Comparison of ENCODE assay signal across 24 cellular contexts in genomic region chr11:5593146-5593545, GRCh38. TPM values are rescaled to one million over a fixed set of nuclear protein-coding genes. Genes with fewer than 3 reads are reported as not detected.
"Had no signal": no experiment of that assay in that cellular context is flagged by ENCODE, and none has a peak within 500 bp of the region (broad histone marks: within the 10 kb centered on the region; RNA-seq: fewer than 3 reads in every experiment).

No MANE protein-coding gene starts in this region.

- H3K9me3 ChIP-seq: colonic mucosa, esophagus squamous epithelium, gastrocnemius medialis, heart right ventricle, psoas muscle, right lobe of liver, stomach, thoracic aorta had no signal

- H3K27me3 Mint-ChIP-seq: type B pancreatic cell had no signal

- H3K4me1 ChIP-seq: colonic mucosa, gastrocnemius medialis, psoas muscle had no signal

- H3K4me3 ChIP-seq: colonic mucosa, esophagus squamous epithelium, gastrocnemius medialis, heart right ventricle, psoas muscle, right lobe of liver, stomach, thoracic aorta had no signal

- H3K27ac Mint-ChIP-seq: natural killer cell treated with Interleukin-12 subunit alpha and Interleukin-12 subunit beta and Interleukin-15 and Interleukin-18, amount 100 ng/mL, for 72 hours; stimulated activated naive B cell treated with anti-CD40 and anti-IgM and Interleukin-4, amounts not matched to agents 10 μg/mL and 1 μg/mL and 100 μg/mL, for 72 hours had no signal

- H3K27ac ChIP-seq: colonic mucosa, esophagus squamous epithelium, gastrocnemius medialis, heart right ventricle, psoas muscle, right lobe of liver, stomach, thoracic aorta had no signal

- H3K27me3 ChIP-seq: colonic mucosa, esophagus squamous epithelium, gastrocnemius medialis, heart right ventricle, right lobe of liver, stomach had no signal

- H3K36me3 ChIP-seq: colonic mucosa, esophagus squamous epithelium, gastrocnemius medialis, heart right ventricle, right lobe of liver, thoracic aorta had no signal

- H3K9me3 Mint-ChIP-seq: natural killer cell treated with Interleukin-12 subunit alpha and Interleukin-12 subunit beta and Interleukin-15 and Interleukin-18, amount 100 ng/mL, for 72 hours; type B pancreatic cell had no signal

- FAIRE-seq: islet of Langerhans, urothelium cell line had no signal

- H3K36me3 Mint-ChIP-seq: natural killer cell treated with Interleukin-12 subunit alpha and Interleukin-12 subunit beta and Interleukin-15 and Interleukin-18, amount 100 ng/mL, for 72 hours; type B pancreatic cell had no signal

- H3K4me3 Mint-ChIP-seq: natural killer cell treated with Interleukin-12 subunit alpha and Interleukin-12 subunit beta and Interleukin-15 and Interleukin-18, amount 100 ng/mL, for 72 hours; stimulated activated naive B cell treated with anti-CD40 and anti-IgM and Interleukin-4, amounts not matched to agents 10 μg/mL and 1 μg/mL and 100 μg/mL, for 72 hours; type B pancreatic cell had no signal

- DNase-seq: colonic mucosa; dermis blood vessel endothelial cell; esophagus squamous epithelium; gastrocnemius medialis; heart right ventricle; hypothalamus; mammary epithelial cell; midbrain; occipital lobe; psoas muscle; retina; right lobe of liver; stimulated activated CD4-positive, alpha-beta T cell treated with anti-CD3 and anti-CD28 coated beads, Interleukin-4, amount 100 ng/mL, for 24 hours; stimulated activated naive B cell treated with anti-CD40 and anti-IgM and Interleukin-4, amounts not matched to agents 10 μg/mL and 1 μg/mL and 100 μg/mL, for 72 hours; stomach; substantia nigra had no signal

RNA-seq across cellular contexts. Expression of gene TRIM6, which starts 3.3 kb away (rescaled TPM):
- polyA plus RNA-seq: mammary epithelial cell had no signal

RNA-seq across cellular contexts. Expression of gene OR52B6, which starts 12.5 kb away (rescaled TPM):
- total RNA-seq: colonic mucosa; dermis blood vessel endothelial cell; epithelial cell of proximal tubule; esophagus squamous epithelium; gastrocnemius medialis; heart right ventricle; left lobe of liver; lower leg skin; mammary epithelial cell; natural killer cell treated with Interleukin-12 subunit alpha and Interleukin-12 subunit beta and Interleukin-15 and Interleukin-18, amount 100 ng/mL, for 72 hours; occipital lobe; psoas muscle; right lobe of liver; stomach; thoracic aorta had no signal
- polyA plus RNA-seq: heart right ventricle, mammary epithelial cell, psoas muscle, stomach had no signal

RNA-seq across cellular contexts. Expression of gene OR52H1, which starts 44.8 kb away (rescaled TPM):
- total RNA-seq: colonic mucosa; dermis blood vessel endothelial cell; epithelial cell of proximal tubule; gastrocnemius medialis; heart right ventricle; lower leg skin; mammary epithelial cell; natural killer cell treated with Interleukin-12 subunit alpha and Interleukin-12 subunit beta and Interleukin-15 and Interleukin-18, amount 100 ng/mL, for 72 hours; psoas muscle had no signal
- polyA plus RNA-seq: heart right ventricle, mammary epithelial cell, psoas muscle, stomach had no signal
